In the genomic region with DNA sequence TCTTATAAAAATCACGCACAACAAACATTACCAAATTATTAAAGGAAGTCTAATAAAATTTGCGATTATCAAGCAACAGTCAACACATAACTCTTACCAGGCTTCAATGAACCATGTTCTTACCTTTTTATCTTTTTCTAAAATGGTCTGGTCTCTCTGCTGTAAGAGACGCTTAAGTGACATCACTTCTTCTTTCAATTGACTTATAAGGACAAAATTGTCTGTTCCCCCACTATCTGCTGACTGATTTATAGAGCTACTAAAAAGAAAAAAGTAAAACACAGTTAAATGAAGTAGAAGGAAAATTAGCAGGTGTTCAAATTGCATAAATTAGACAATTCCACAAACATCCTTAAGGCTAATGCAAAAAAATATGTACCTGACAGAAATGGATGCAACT, we compare ENCODE assay signal across 29 cellular contexts. TPM values are rescaled to one million over a fixed set of nuclear protein-coding genes. Genes with fewer than 3 reads are reported as not detected.
DNase-seq lines count a peak whose midpoint lies in the region; ATAC-seq and TF ChIP-seq lines count a peak whose summit lies in the region.
"Had no signal": no experiment of that assay in that cellular context is flagged by ENCODE, and none has a peak within 500 bp of the region (broad histone marks: within the 10 kb centered on the region; RNA-seq: fewer than 3 reads in every experiment).

No MANE protein-coding gene starts in this region.

- no peaks in the 10 kb centered on the region for H3K27me3 Mint-ChIP-seq in activated T-helper 2 cell treated with anti-CD3 and anti-CD28 coated beads, Interferon-gamma antibody, Interleukin-2, Interleukin-4, amounts not matched to agents 10 μg/mL and 5 μg/mL and 100 μg/mL, durations not matched to agents 14 hours and 24 hours and 36 hours (ENCODE audit: low read depth)
- H3K27me3 Mint-ChIP-seq: activated CD4-positive, alpha-beta memory T cell treated with anti-CD3 and anti-CD28 coated beads for 36 hours; activated naive CD8-positive, alpha-beta T cell; CD4-positive, alpha-beta T cell; effector memory CD8-positive, alpha-beta T cell; T-cell had no signal

- ATAC-seq in GM21360 (IDR thresholded peaks at IDR 0.05; ENCODE audit: unreplicated experiment) (peak; percentile 53), HG03095 (IDR thresholded peaks at IDR 0.05; ENCODE audit: unreplicated experiment) (peak; percentile 54), GM21529 (IDR thresholded peaks at IDR 0.05; ENCODE audit: unreplicated experiment) (no peak)
- ATAC-seq: effector memory CD8-positive, alpha-beta T cell; HepG2; sciatic nerve; stimulated activated naive CD8-positive, alpha-beta T cell treated with anti-CD3 and anti-CD28 coated beads, Interleukin-15, Interleukin-2, amounts not matched to agents 100 U/mL and 50 U/mL, for 24 hours; T-cell had no signal

- peaks cover 24% of the 10 kb centered on the region for H3K4me1 Mint-ChIP-seq in activated T-helper 2 cell treated with anti-CD3 and anti-CD28 coated beads, Interferon-gamma antibody, Interleukin-2, Interleukin-4, amounts not matched to agents 10 μg/mL and 5 μg/mL and 100 μg/mL, durations not matched to agents 14 hours and 24 hours and 36 hours (ENCODE audit: low read depth)

- intact Hi-C loops in activated T-helper 2 cell treated with anti-CD3 and anti-CD28 coated beads, Interferon-gamma antibody, Interleukin-2, Interleukin-4, amounts not matched to agents 10 μg/mL and 5 μg/mL and 100 μg/mL, durations not matched to agents 14 hours and 24 hours and 36 hours (cut with micrococcal nuclease), result no loop called here

- peaks cover 50% of the 10 kb centered on the region for H3K79me2 ChIP-seq in DOHH2 (ENCODE audit: control insufficient read depth, low read length)

- TF ChIP-seq CTCF in DOHH2 (IDR thresholded peaks at IDR 0.05; ENCODE audit: low read depth, low read length, poor library complexity, severe bottlenecking), result no peak

- H3K27me3 ChIP-seq in DOHH2 (ENCODE audit: control insufficient read depth, low read length) (no peaks in the 10 kb centered on the region), SJCRH30 (no peaks in the 10 kb centered on the region)
- H3K27me3 ChIP-seq: SJSA1, testis, vagina had no signal

- H3K4me2 ChIP-seq in DOHH2 (ENCODE audit: low read length), result peak overlapping the region; percentile 51

- no peaks in the 10 kb centered on the region for H3K9me3 Mint-ChIP-seq in activated T-helper 2 cell treated with anti-CD3 and anti-CD28 coated beads, Interferon-gamma antibody, Interleukin-2, Interleukin-4, amounts not matched to agents 10 μg/mL and 5 μg/mL and 100 μg/mL, durations not matched to agents 14 hours and 24 hours and 36 hours
- H3K9me3 Mint-ChIP-seq: activated CD4-positive, alpha-beta memory T cell treated with anti-CD3 and anti-CD28 coated beads for 36 hours; CD4-positive, alpha-beta T cell; effector memory CD8-positive, alpha-beta T cell; T-cell had no signal

- peak overlapping the region; percentile 11 for H3K27ac Mint-ChIP-seq in activated T-helper 2 cell treated with anti-CD3 and anti-CD28 coated beads, Interferon-gamma antibody, Interleukin-2, Interleukin-4, amounts not matched to agents 10 μg/mL and 5 μg/mL and 100 μg/mL, durations not matched to agents 14 hours and 24 hours and 36 hours
- H3K27ac Mint-ChIP-seq: activated CD4-positive, alpha-beta memory T cell treated with anti-CD3 and anti-CD28 coated beads for 36 hours; activated naive CD8-positive, alpha-beta T cell; CD4-positive, alpha-beta T cell had no signal

- H3K4me3 ChIP-seq in DOHH2 (ENCODE audit: low read length) (peak overlapping the region; percentile 35), SJCRH30 (no peak overlapping the region)
- H3K4me3 ChIP-seq: left ventricle myocardium inferior, SJSA1, testis, vagina had no signal

- no peaks in the 10 kb centered on the region for H4K20me1 ChIP-seq in DOHH2 (ENCODE audit: control insufficient read depth, insufficient read depth, low read depth, low read length)

- no peak overlapping the region for H3K4me3 Mint-ChIP-seq in activated T-helper 2 cell treated with anti-CD3 and anti-CD28 coated beads, Interferon-gamma antibody, Interleukin-2, Interleukin-4, amounts not matched to agents 10 μg/mL and 5 μg/mL and 100 μg/mL, durations not matched to agents 14 hours and 24 hours and 36 hours (ENCODE audit: low read depth)
- H3K4me3 Mint-ChIP-seq: activated CD4-positive, alpha-beta memory T cell treated with anti-CD3 and anti-CD28 coated beads for 36 hours; activated naive CD8-positive, alpha-beta T cell; CD4-positive, alpha-beta T cell; effector memory CD8-positive, alpha-beta T cell; T-cell had no signal

- H3K27ac ChIP-seq in DOHH2 (ENCODE audit: low read depth, low read length) (peak overlapping the region; percentile 55), SJCRH30 (no peak overlapping the region)
- H3K27ac ChIP-seq: left ventricle myocardium inferior, SJSA1, testis, vagina had no signal

- no peaks in the 10 kb centered on the region for H3K9me2 ChIP-seq in DOHH2 (replicated peaks; ENCODE audit: control insufficient read depth, low read length)

- peaks cover 100% of the 10 kb centered on the region for H3K36me3 ChIP-seq in DOHH2 (ENCODE audit: control insufficient read depth, low read length)
- peaks cover 52% of the 10 kb centered on the region for H3K36me3 ChIP-seq in SJCRH30

- DNase-seq in activated T-helper 2 cell treated with anti-CD3 and anti-CD28 coated beads, Interferon-gamma antibody, Interleukin-2, Interleukin-4, amounts not matched to agents 10 μg/mL and 5 μg/mL and 100 μg/mL, durations not matched to agents 14 hours and 24 hours and 36 hours (ENCODE audit: low spot score), result no peak
- DNase-seq in SJCRH30 (no peak), occipital lobe (lab: John Stamatoyannopoulos, UW) (no peak)
- no peak for DNase-seq in stimulated activated CD4-positive, alpha-beta T cell treated with anti-CD3 and anti-CD28 coated beads, Interleukin-1b, Interleukin-23, amount 100 ng/mL, for 48 hours
- DNase-seq: activated CD4-positive, alpha-beta memory T cell treated with anti-CD3 and anti-CD28 coated beads for 36 hours; activated CD8-positive, alpha-beta memory T cell treated with anti-CD3 and anti-CD28 coated beads, Interleukin-2, amount 50 U/mL, for 48 hours; activated effector memory CD4-positive, alpha-beta T cell treated with Interleukin-2 at 50 U/mL for 16 hours; anterior cingulate cortex; CD4-positive, alpha-beta T cell; effector memory CD8-positive, alpha-beta T cell; EL; erythroblast; islet precursor cell; left ventricle myocardium inferior; NCI-H1092 treated with DMSO at 0.1 percent for 48 hours; NCI-H2029; NCI-H226; stimulated activated naive CD8-positive, alpha-beta T cell treated with anti-CD3 and anti-CD28 coated beads, Interleukin-15, Interleukin-2, amounts not matched to agents 100 U/mL and 50 U/mL, for 24 hours; T-cell; testis had no signal

- peaks cover 11% of the 10 kb centered on the region for H3F3A ChIP-seq in DOHH2 (ENCODE audit: control insufficient read depth, insufficient read depth)

- H3K4me1 ChIP-seq in DOHH2 (ENCODE audit: control insufficient read depth, low read length) (peaks cover 63% of the 10 kb centered on the region), SJCRH30 (no peaks in the 10 kb centered on the region)
- H3K4me1 ChIP-seq: left ventricle myocardium inferior, SJSA1, testis, vagina had no signal

- peaks cover 88% of the 10 kb centered on the region for H3K36me3 Mint-ChIP-seq in activated T-helper 2 cell treated with anti-CD3 and anti-CD28 coated beads, Interferon-gamma antibody, Interleukin-2, Interleukin-4, amounts not matched to agents 10 μg/mL and 5 μg/mL and 100 μg/mL, durations not matched to agents 14 hours and 24 hours and 36 hours (ENCODE audit: low read depth)

- H3K9me3 ChIP-seq in DOHH2 (ENCODE audit: control insufficient read depth, insufficient read depth, low read length), result no peaks in the 10 kb centered on the region
- H3K9me3 ChIP-seq in SJCRH30 (replicated peaks), result no peaks in the 10 kb centered on the region
- H3K9me3 ChIP-seq: left ventricle myocardium inferior, SJSA1, testis, vagina had no signal

RNA-seq across cellular contexts. Expression of a gene that starts 10.9 kb away (rescaled TPM):
- 46.6 and 49.7 TPM in 2 replicates for total RNA-seq in activated T-helper 2 cell treated with anti-CD3 and anti-CD28 coated beads, Interferon-gamma antibody, Interleukin-2, Interleukin-4, amounts not matched to agents 10 μg/mL and 5 μg/mL and 100 μg/mL, durations not matched to agents 14 hours and 24 hours and 36 hours
- total RNA-seq in SJCRH30 (2014; rRNA removed; shearing (Covaris generic)), result 16.3 and 19.1 TPM in 2 replicates
- total RNA-seq in occipital lobe, result 73.0 TPM

RNA-seq across cellular contexts. Expression of a gene that starts 11.6 kb away (rescaled TPM):
- 88.3 and 94.5 TPM in 2 replicates for total RNA-seq in activated T-helper 2 cell treated with anti-CD3 and anti-CD28 coated beads, Interferon-gamma antibody, Interleukin-2, Interleukin-4, amounts not matched to agents 10 μg/mL and 5 μg/mL and 100 μg/mL, durations not matched to agents 14 hours and 24 hours and 36 hours
- 48.1 and 53.4 TPM in 2 replicates for total RNA-seq in SJCRH30 (2014; rRNA removed; shearing (Covaris generic))
- 117 TPM for total RNA-seq in occipital lobe
